In the genomic region with DNA sequence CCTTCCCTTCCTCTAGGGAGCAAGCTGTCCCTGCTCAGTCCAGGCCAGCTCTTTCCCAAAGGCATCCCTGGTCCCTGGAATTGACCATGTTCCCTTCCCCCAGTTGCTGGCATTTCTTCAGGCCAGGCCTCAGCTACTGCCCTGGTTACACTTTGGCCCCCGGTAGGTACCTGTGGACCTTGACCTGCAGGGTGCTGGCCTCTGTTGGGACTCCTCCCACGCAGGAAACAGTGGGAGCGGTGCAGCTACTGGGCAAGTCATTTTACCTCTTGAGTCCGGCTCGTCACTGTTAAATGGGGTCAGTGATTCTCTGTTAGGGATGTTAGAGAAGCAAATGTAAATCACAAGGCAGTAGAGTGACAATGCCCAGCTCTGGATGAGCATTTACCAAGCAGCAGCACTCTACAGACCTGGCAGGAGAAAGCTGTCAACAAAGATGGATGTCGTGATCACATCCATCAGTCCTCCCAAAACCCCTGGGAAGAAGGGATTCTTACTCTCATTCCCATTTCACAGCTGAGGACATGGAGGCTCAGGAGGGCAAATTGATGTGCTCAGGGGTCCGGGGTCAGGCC, we compare ENCODE assay signal across 1 cellular context.
TF ChIP-seq lines count a peak whose summit lies in the region.

No MANE protein-coding gene starts in this region.

TF ChIP-seq in liver, 16 proteins besides CTCF, POLR2A, EP300 and RAD21 (continued from another document):
- no peak for TF ChIP-seq TAF1 (conservative IDR thresholded peaks at IDR 0.05)
- peak; percentile 71 for TF ChIP-seq FOXA2 (IDR thresholded peaks at IDR 0.05)
- peak; percentile 98 for TF ChIP-seq RXRA (IDR thresholded peaks at IDR 0.05)
- TF ChIP-seq HNF4A (conservative IDR thresholded peaks at IDR 0.05), result peak; percentile 100
- peak; percentile 98 for TF ChIP-seq SP1 (IDR thresholded peaks at IDR 0.05)
- TF ChIP-seq, protein P1, sequence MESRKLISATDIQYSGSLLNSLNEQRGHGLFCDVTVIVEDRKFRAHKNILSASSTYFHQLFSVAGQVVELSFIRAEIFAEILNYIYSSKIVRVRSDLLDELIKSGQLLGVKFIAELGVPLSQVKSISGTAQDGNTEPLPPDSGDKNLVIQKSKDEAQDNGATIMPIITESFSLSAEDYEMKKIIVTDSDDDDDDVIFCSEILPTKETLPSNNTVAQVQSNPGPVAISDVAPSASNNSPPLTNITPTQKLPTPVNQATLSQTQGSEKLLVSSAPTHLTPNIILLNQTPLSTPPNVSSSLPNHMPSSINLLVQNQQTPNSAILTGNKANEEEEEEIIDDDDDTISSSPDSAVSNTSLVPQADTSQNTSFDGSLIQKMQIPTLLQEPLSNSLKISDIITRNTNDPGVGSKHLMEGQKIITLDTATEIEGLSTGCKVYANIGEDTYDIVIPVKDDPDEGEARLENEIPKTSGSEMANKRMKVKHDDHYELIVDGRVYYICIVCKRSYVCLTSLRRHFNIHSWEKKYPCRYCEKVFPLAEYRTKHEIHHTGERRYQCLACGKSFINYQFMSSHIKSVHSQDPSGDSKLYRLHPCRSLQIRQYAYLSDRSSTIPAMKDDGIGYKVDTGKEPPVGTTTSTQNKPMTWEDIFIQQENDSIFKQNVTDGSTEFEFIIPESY (IDR thresholded peaks at IDR 0.05), result no peak
- TF ChIP-seq HNF4G (IDR thresholded peaks at IDR 0.05), result peak; percentile 100
- TF ChIP-seq YY1 (IDR thresholded peaks at IDR 0.05), result peak; percentile 85
- TF ChIP-seq GABPA (IDR thresholded peaks at IDR 0.05 in 1 of 2, conservative IDR thresholded peaks at IDR 0.05 in 1 of 2), result peak in 1 of 2 donors; percentile 57
